In genomic region chr1:147628441-147628840, GRCh38 we compare ENCODE assay signal across 16 cellular contexts.
"Had no signal": no experiment of that assay in that cellular context is flagged by ENCODE, and none has a peak within 500 bp of the region (broad histone marks: within the 10 kb centered on the region; RNA-seq: fewer than 3 reads in every experiment).

No MANE protein-coding gene starts in this region.

- H3K4me3 ChIP-seq: esophagus squamous epithelium, left ventricle myocardium inferior had no signal

- H3K27ac Mint-ChIP-seq: activated naive CD8-positive, alpha-beta T cell; memory B cell had no signal

- H3K27me3 ChIP-seq: esophagus squamous epithelium had no signal

- H3K4me3 Mint-ChIP-seq: activated naive CD8-positive, alpha-beta T cell; brain; memory B cell had no signal

- H3K79me2 ChIP-seq: parathyroid adenoma had no signal

- H3K27ac ChIP-seq: esophagus squamous epithelium, left ventricle myocardium inferior had no signal

- H3K9me3 ChIP-seq: esophagus squamous epithelium, left ventricle myocardium inferior had no signal

- H3K9me3 Mint-ChIP-seq: brain, memory B cell had no signal

- H3K4me1 ChIP-seq: esophagus squamous epithelium, left ventricle myocardium inferior had no signal

- H3K9ac ChIP-seq: parathyroid adenoma had no signal

- FAIRE-seq: islet of Langerhans, urothelium cell line had no signal

- DNase-seq: activated CD4-positive, alpha-beta T cell treated with anti-CD3 and anti-CD28 coated beads for 48 hours; activated gamma-delta T cell; amygdala; esophagus squamous epithelium; foreskin fibroblast; head of caudate nucleus; left ventricle myocardium inferior; stimulated activated CD4-positive, alpha-beta T cell treated with anti-CD3 and anti-CD28 coated beads, Interleukin-15, amount 100 ng/mL, for 24 hours; stimulated activated CD4-positive, alpha-beta T cell treated with anti-CD3 and anti-CD28 coated beads, Interleukin-4, amount 100 ng/mL, for 4 hours; T-helper 9 cell had no signal

- H2AFZ ChIP-seq: parathyroid adenoma had no signal

- H3K27me3 Mint-ChIP-seq: activated naive CD8-positive, alpha-beta T cell; brain; memory B cell had no signal
